1 cellular context compared by ENCODE assay signal in genomic region chr2:100416939-100417744, GRCh38.
A peak's percentile ranks its signal among the peaks of the same experiment; 100 is the strongest.
TF ChIP-seq lines count a peak whose summit lies in the region.

A gene with protein sequence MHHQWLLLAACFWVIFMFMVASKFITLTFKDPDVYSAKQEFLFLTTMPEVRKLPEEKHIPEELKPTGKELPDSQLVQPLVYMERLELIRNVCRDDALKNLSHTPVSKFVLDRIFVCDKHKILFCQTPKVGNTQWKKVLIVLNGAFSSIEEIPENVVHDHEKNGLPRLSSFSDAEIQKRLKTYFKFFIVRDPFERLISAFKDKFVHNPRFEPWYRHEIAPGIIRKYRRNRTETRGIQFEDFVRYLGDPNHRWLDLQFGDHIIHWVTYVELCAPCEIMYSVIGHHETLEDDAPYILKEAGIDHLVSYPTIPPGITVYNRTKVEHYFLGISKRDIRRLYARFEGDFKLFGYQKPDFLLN (minus strand): TSS chr2:100417668. CDS start chr2:100406675, 10,993 bp downstream.

TF ChIP-seq in IMR-90, 13 proteins besides CTCF, POLR2A, EP300 and RAD21 (continued from another document):
- TF ChIP-seq CHD1 (IDR thresholded peaks at IDR 0.05; ENCODE audit: low read depth, low read length) (no peak), RCOR1 (IDR thresholded peaks at IDR 0.05; ENCODE audit: insufficient replicate concordance, low read length) (no peak), MAZ (IDR thresholded peaks at IDR 0.05; ENCODE audit: borderline replicate concordance, low read depth, low read length) (peak; percentile 32; the same call in 1 of the 2 replicates), CEBPB (IDR thresholded peaks at IDR 0.05; ENCODE audit: low read depth, low read length) (peak; percentile 75), SMC3 (IDR thresholded peaks at IDR 0.05; ENCODE audit: low read depth, low read length) (no peak), MAFK (IDR thresholded peaks at IDR 0.05; ENCODE audit: low read depth, low read length) (no peak)
TF ChIP-seq in IMR-90: peak in this region for 2.
